ENCODE assay signal across 2 cellular contexts in the genomic region with DNA sequence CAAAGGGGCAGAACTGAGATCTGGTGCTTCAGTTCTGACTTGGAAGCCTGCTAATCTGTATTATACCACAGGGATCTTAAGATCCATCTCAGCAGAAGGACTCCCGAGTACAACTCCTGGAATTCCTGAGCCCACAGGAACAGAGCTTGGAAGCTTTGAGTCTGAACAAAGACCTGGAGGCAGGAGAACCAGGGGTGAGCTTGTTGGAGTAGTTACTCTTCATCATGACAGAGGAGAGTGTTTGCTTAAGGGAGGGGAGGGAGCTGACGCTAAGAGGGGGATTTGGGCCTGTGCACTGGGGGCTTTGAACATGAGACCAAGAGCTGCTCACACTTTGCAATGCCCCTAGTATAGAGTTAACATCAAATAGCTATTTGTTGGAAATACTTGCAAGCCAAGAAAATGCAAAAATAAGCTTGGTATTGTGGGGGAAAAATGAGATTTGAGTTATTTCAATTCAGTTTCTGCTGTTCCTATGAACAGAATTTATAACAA.
TF ChIP-seq lines count a peak whose summit lies in the region.

No MANE protein-coding gene starts in this region.

TF ChIP-seq in GM23338, 12 proteins besides CTCF, POLR2A, EP300 and RAD21:
- no peak for TF ChIP-seq JUNB (IDR thresholded peaks at IDR 0.05; ENCODE audit: unreplicated experiment)
- TF ChIP-seq, protein P1, sequence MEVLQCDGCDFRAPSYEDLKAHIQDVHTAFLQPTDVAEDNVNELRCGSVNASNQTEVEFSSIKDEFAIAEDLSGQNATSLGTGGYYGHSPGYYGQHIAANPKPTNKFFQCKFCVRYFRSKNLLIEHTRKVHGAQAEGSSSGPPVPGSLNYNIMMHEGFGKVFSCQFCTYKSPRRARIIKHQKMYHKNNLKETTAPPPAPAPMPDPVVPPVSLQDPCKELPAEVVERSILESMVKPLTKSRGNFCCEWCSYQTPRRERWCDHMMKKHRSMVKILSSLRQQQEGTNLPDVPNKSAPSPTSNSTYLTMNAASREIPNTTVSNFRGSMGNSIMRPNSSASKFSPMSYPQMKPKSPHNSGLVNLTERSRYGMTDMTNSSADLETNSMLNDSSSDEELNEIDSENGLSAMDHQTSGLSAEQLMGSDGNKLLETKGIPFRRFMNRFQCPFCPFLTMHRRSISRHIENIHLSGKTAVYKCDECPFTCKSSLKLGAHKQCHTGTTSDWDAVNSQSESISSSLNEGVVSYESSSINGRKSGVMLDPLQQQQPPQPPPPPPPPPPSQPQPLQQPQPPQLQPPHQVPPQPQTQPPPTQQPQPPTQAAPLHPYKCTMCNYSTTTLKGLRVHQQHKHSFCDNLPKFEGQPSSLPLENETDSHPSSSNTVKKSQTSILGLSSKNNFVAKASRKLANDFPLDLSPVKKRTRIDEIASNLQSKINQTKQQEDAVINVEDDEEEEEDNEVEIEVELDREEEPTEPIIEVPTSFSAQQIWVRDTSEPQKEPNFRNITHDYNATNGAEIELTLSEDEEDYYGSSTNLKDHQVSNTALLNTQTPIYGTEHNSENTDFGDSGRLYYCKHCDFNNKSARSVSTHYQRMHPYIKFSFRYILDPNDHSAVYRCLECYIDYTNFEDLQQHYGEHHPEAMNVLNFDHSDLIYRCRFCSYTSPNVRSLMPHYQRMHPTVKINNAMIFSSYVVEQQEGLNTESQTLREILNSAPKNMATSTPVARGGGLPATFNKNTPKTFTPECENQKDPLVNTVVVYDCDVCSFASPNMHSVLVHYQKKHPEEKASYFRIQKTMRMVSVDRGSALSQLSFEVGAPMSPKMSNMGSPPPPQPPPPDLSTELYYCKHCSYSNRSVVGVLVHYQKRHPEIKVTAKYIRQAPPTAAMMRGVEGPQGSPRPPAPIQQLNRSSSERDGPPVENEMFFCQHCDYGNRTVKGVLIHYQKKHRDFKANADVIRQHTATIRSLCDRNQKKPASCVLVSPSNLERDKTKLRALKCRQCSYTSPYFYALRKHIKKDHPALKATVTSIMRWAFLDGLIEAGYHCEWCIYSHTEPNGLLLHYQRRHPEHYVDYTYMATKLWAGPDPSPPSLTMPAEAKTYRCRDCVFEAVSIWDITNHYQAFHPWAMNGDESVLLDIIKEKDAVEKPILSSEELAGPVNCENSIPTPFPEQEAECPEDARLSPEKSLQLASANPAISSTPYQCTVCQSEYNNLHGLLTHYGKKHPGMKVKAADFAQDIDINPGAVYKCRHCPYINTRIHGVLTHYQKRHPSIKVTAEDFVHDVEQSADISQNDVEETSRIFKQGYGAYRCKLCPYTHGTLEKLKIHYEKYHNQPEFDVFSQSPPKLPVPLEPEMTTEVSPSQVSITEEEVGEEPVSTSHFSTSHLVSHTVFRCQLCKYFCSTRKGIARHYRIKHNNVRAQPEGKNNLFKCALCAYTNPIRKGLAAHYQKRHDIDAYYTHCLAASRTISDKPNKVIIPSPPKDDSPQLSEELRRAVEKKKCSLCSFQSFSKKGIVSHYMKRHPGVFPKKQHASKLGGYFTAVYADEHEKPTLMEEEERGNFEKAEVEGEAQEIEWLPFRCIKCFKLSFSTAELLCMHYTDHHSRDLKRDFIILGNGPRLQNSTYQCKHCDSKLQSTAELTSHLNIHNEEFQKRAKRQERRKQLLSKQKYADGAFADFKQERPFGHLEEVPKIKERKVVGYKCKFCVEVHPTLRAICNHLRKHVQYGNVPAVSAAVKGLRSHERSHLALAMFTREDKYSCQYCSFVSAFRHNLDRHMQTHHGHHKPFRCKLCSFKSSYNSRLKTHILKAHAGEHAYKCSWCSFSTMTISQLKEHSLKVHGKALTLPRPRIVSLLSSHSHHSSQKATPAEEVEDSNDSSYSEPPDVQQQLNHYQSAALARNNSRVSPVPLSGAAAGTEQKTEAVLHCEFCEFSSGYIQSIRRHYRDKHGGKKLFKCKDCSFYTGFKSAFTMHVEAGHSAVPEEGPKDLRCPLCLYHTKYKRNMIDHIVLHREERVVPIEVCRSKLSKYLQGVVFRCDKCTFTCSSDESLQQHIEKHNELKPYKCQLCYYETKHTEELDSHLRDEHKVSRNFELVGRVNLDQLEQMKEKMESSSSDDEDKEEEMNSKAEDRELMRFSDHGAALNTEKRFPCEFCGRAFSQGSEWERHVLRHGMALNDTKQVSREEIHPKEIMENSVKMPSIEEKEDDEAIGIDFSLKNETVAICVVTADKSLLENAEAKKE (CRISPR knock-in tag; IDR thresholded peaks at IDR 0.05), result 0 out of 2 replicates have a peak, but pooled peaks have one; percentile 39

TF ChIP-seq in K562, 482 proteins besides CTCF, POLR2A, EP300 and RAD21 (continued from another document):
- peak; percentile 95 for TF ChIP-seq CREBBP (IDR thresholded peaks at IDR 0.05; ENCODE audit: low read depth, low read length)
